19 cellular contexts compared by ENCODE assay signal in genomic region chr15:91508633-91509032, GRCh38.
DNase-seq lines count a peak whose midpoint lies in the region; FAIRE-seq and TF ChIP-seq lines count a peak whose summit lies in the region.
"Had no signal": no experiment of that assay in that cellular context is flagged by ENCODE, and none has a peak within 500 bp of the region (broad histone marks: within the 10 kb centered on the region; RNA-seq: fewer than 3 reads in every experiment).

No MANE protein-coding gene starts in this region.

- no peak overlapping the region for H3K4me3 Mint-ChIP-seq in mesothelial cell of epicardium
- H3K4me3 Mint-ChIP-seq: CD4-positive, CD25-positive, alpha-beta regulatory T cell had no signal

- H3K4me2 ChIP-seq in PC-9, result no peak overlapping the region

- H4K20me1 ChIP-seq in PC-9 (ENCODE audit: insufficient read depth), result no peaks in the 10 kb centered on the region

- H3K9me3 Mint-ChIP-seq in mesothelial cell of epicardium, result no peaks in the 10 kb centered on the region

- no peaks in the 10 kb centered on the region for H3K4me1 Mint-ChIP-seq in mesothelial cell of epicardium

- H3K36me3 ChIP-seq in PC-9 (ENCODE audit: low read depth) (no peaks in the 10 kb centered on the region), MG63 (no peaks in the 10 kb centered on the region)

- H3K27ac Mint-ChIP-seq in mesothelial cell of epicardium, result no peak overlapping the region
- H3K27ac Mint-ChIP-seq: CD4-positive, CD25-positive, alpha-beta regulatory T cell had no signal

- peaks cover 27% of the 10 kb centered on the region for H3K27me3 Mint-ChIP-seq in mesothelial cell of epicardium (ENCODE audit: low read depth)
- H3K27me3 Mint-ChIP-seq: CD4-positive, CD25-positive, alpha-beta regulatory T cell had no signal

- POLR2A ChIA-PET in PC-9 (lab: Charles Lee; ENCODE audit: unreplicated experiment), result no interaction called here

- H3K27me3 ChIP-seq in PC-9 (ENCODE audit: insufficient read depth, low read depth) (no peaks in the 10 kb centered on the region), MG63 (no peaks in the 10 kb centered on the region)

- H3F3A ChIP-seq in PC-9 (ENCODE audit: insufficient read depth, low read depth), result no peaks in the 10 kb centered on the region

- H3K4me3 ChIP-seq in PC-9 (no peak overlapping the region), astrocyte of the spinal cord (ENCODE audit: low read depth, low read length) (no peak overlapping the region), MG63 (no peak overlapping the region)
- H3K4me3 ChIP-seq: K562 had no signal

- FAIRE-seq in D721Med (lab: Jason Lieb, UNC), result no peak
- FAIRE-seq: H54, K562 had no signal

- peak overlapping the region; percentile 68 for H3K27ac ChIP-seq in PC-9

- no peak overlapping the region for H2AFZ ChIP-seq in PC-9

- no TSS peak for BruUV-seq in PC-9 (replicated peaks; lab: Mats Ljungman, UMichigan)

- H3K9me3 ChIP-seq in PC-9 (ENCODE audit: insufficient read depth, low read depth) (peaks cover 6% of the 10 kb centered on the region; the same call in 1 of the 2 replicates), MG63 (no peaks in the 10 kb centered on the region)

- TF ChIP-seq CTCF in PC-9 (conservative IDR thresholded peaks at IDR 0.05), result no peak
- no peak for TF ChIP-seq CTCF in astrocyte of the spinal cord (IDR thresholded peaks at IDR 0.05; ENCODE audit: low read depth, low read length)
- TF ChIP-seq CTCF in mesothelial cell of epicardium (IDR thresholded peaks at IDR 0.05; ENCODE audit: unreplicated experiment), result no peak
- no peak for TF ChIP-seq CTCF in D721Med (IDR thresholded peaks at IDR 0.05; ENCODE audit: insufficient read depth, missing control alignments)

- intact Hi-C loops in PC-9 (cut with micrococcal nuclease; ENCODE audit: unreplicated experiment), result no loop called here

- H3K9me2 ChIP-seq in PC-9 (ENCODE audit: insufficient read depth), result no peaks in the 10 kb centered on the region

- DNase-seq in EL, result peak; percentile 43
- DNase-seq in PC-9, result peak in 1 of 2 experiments; percentile 68
- peak; percentile 33 for DNase-seq in astrocyte of the spinal cord (ENCODE audit: low read depth, low spot score)
- DNase-seq in iris pigment epithelial cell (ENCODE audit: low read depth), result peak; percentile 61
- no peak for DNase-seq in mesothelial cell of epicardium (ENCODE audit: low spot score in 2 of 2, unreplicated experiment in 2 of 2)
- DNase-seq in globus pallidus (ENCODE audit: low spot score), result no peak
- DNase-seq in MG63, result no peak
- no peak for DNase-seq in D721Med (ENCODE audit: insufficient read length, low spot score)
- DNase-seq: CD4-positive, CD25-positive, alpha-beta regulatory T cell; DMS79; GF-D8; NCI-H1092 treated with DMSO at 0.1 percent for 48 hours; NCI-H1694; NCI-H2107; NCI-H345; NCI-H69; SIG-M5 had no signal

- H3K36me3 Mint-ChIP-seq in mesothelial cell of epicardium, result no peaks in the 10 kb centered on the region
- H3K36me3 Mint-ChIP-seq: CD4-positive, CD25-positive, alpha-beta regulatory T cell had no signal

- CTCF ChIA-PET in PC-9 (lab: Charles Lee), result no interaction called here

- in situ Hi-C loops in astrocyte of the spinal cord (cut with HindIII; ENCODE audit: low sequenced_read_pairs), result no loop called here

- H3K79me2 ChIP-seq in PC-9 (ENCODE audit: low read depth), result no peaks in the 10 kb centered on the region

- H3K4me1 ChIP-seq in PC-9 (replicated peaks; ENCODE audit: insufficient read depth), result peaks cover 16% of the 10 kb centered on the region

Comparison
In these comparisons a context has a peak if more than half of its experiments do, and no peak if none do; other contexts are left out.
1. DNase-seq: peak in EL (single experiment), astrocyte of the spinal cord (single experiment) and iris pigment epithelial cell (single experiment); none in mesothelial cell of epicardium (0 of 2), globus pallidus (single experiment), MG63 (single experiment) and D721Med (single experiment).